ENCODE assay signal across 22 cellular contexts in genomic region chr19:6543866-6544347, GRCh38. TPM values are rescaled to one million over a fixed set of nuclear protein-coding genes. Genes with fewer than 3 reads are reported as not detected.
A peak's percentile ranks its signal among the peaks of the same experiment; 100 is the strongest.
DNase-seq lines count a peak whose midpoint lies in the region; ATAC-seq, FAIRE-seq and TF ChIP-seq lines count a peak whose summit lies in the region.
"Had no signal": no experiment of that assay in that cellular context is flagged by ENCODE, and none has a peak within 500 bp of the region (broad histone marks: within the 10 kb centered on the region; RNA-seq: fewer than 3 reads in every experiment).

No MANE protein-coding gene starts in this region.

- in situ Hi-C loops in HepG2 (cut with HindIII; ENCODE audit: extremely low pct_ligation_motif_present, low pct_unique_long_range_greater_than_20kb) (no loop called here), transverse colon (cut with MboI; ENCODE audit: low pct_ligation_motif_present in 1 of 4, low pct_unique_long_range_greater_than_20kb in 1 of 4, low sequenced_read_pairs in 3 of 4) (no loop called here)

- no peak for TF ChIP-seq EP300 in HepG2 (IDR thresholded peaks at IDR 0.05; ENCODE audit: low read depth in 2 of 2, low read length in 2 of 2)
- no peak for TF ChIP-seq EP300 in HepG2 (CRISPR knock-in tag; IDR thresholded peaks at IDR 0.05; ENCODE audit: borderline replicate concordance)
- TF ChIP-seq EP300 in transverse colon (IDR thresholded peaks at IDR 0.05; ENCODE audit: low read depth), result no peak

- peak overlapping the region in 1 of 5 donors; percentile 35 for H3K4me3 Mint-ChIP-seq in immature natural killer cell
- peak overlapping the region; percentile 53 to 66 for H3K4me3 Mint-ChIP-seq in stimulated activated naive CD8-positive, alpha-beta T cell treated with anti-CD3 and anti-CD28 coated beads, Interleukin-15, amount 100 ng/mL, for 72 hours
- H3K4me3 Mint-ChIP-seq: CD4-positive, alpha-beta memory T cell; HFFc6 had no signal

- no peak overlapping the region for H3K9ac ChIP-seq in HepG2 (ENCODE audit: insufficient read depth, low read depth, low read length)

- H3K4me3 ChIP-seq in HepG2 (replicated peaks in 1 of 3; ENCODE audit: insufficient read depth in 1 of 3, low read depth in 2 of 3, low read length in 3 of 3) (no peak overlapping the region), right lobe of liver (no peak overlapping the region), transverse colon (no peak overlapping the region)

- 48% methylated on average over 9 of the region's 11 CpGs for WGBS in HepG2 (ENCODE audit: low lambda C conversion rate)
- WGBS in right lobe of liver (ENCODE audit: insufficient coverage, low coverage, low lambda C conversion rate, missing lambda C conversion rate), result 66% methylated on average over 10 of the region's 11 CpGs
- WGBS in transverse colon (ENCODE audit: low coverage in 1 of 2), 2 donors, result 78% methylated on average over 11 of the region's 11 CpGs; no CpG with 5 or more reads in 1 of the 2 donors

- intact Hi-C loops in HepG2 (cut with micrococcal nuclease; ENCODE audit: unreplicated experiment), result no loop called here
- intact Hi-C loops in right lobe of liver (cut with DNase I), result no loop called here
- intact Hi-C loops in transverse colon (cut with DNase I; ENCODE audit: low total_unique reads), result no loop called here

- TF ChIP-seq POLR2A in HepG2 (IDR thresholded peaks at IDR 0.05; ENCODE audit: insufficient read depth in 1 of 2, low read depth in 2 of 2, low read length in 2 of 2) (no peak), right lobe of liver (IDR thresholded peaks at IDR 0.05) (no peak), transverse colon (IDR thresholded peaks at IDR 0.05) (no peak)

- H3K9me3 Mint-ChIP-seq in immature natural killer cell, result no peaks in the 10 kb centered on the region
- H3K9me3 Mint-ChIP-seq in stimulated activated naive CD8-positive, alpha-beta T cell treated with anti-CD3 and anti-CD28 coated beads, Interleukin-15, amount 100 ng/mL, for 72 hours, result no peaks in the 10 kb centered on the region
- H3K9me3 Mint-ChIP-seq: HFFc6 had no signal

- ATAC-seq in HepG2 (no peak), right lobe of liver (no peak), HG03159 (IDR thresholded peaks at IDR 0.05; ENCODE audit: unreplicated experiment) (no peak), HG03039 (IDR thresholded peaks at IDR 0.05; ENCODE audit: unreplicated experiment) (no peak)
- peak; percentile 83 for ATAC-seq in stimulated activated naive CD8-positive, alpha-beta T cell treated with anti-CD3 and anti-CD28 coated beads, Interleukin-15, amount 100 ng/mL, for 72 hours
- ATAC-seq: SK-N-SH treated with all-trans-retinoic acid at 6 μM for 48 hours had no signal

- POLR2A ChIA-PET in HepG2 (lab: Yijun Ruan, JAX), result no interaction called here

- BruUV-seq in HepG2 (replicated peaks; lab: Mats Ljungman, UMichigan), result no TSS peak

- H3K27ac ChIP-seq in HepG2 (ENCODE audit: extremely low read length, insufficient read depth, low read length) (no peak overlapping the region), right lobe of liver (no peak overlapping the region), transverse colon (no peak overlapping the region)

- no peak overlapping the region for H2AFZ ChIP-seq in HepG2 (ENCODE audit: low read length)

- no peak for DNase-seq in HepG2 (ENCODE audit: low spot score)
- no peak for DNase-seq in right lobe of liver
- peak; percentile 45 for DNase-seq in GM20000 (ENCODE audit: low spot score)
- peak in 2 of 3 donors; percentile 31 to 35 for DNase-seq in immature natural killer cell
- DNase-seq in stimulated activated naive CD8-positive, alpha-beta T cell treated with anti-CD3 and anti-CD28 coated beads, Interleukin-15, amount 100 ng/mL, for 72 hours, result peak in 1 of 2 donors; percentile 59
- no peak for DNase-seq in transverse colon
- DNase-seq: ACHN, BE2C, DND-41, GF-D8, HFFc6, MM.1S, NCI-H1105, NCI-H187 treated with DMSO at 0.1 percent for 48 hours, NCI-H510A, SHP77 had no signal

- H4K20me1 ChIP-seq in HepG2 (ENCODE audit: insufficient read depth, low read length), result no peaks in the 10 kb centered on the region

- peaks cover 2 to 10% (median 6%) of the 10 kb centered on the region in 3 donors for H3K27me3 Mint-ChIP-seq in immature natural killer cell (ENCODE audit: low read depth in 3 of 3)
- peaks cover 13% of the 10 kb centered on the region for H3K27me3 Mint-ChIP-seq in stimulated activated naive CD8-positive, alpha-beta T cell treated with anti-CD3 and anti-CD28 coated beads, Interleukin-15, amount 100 ng/mL, for 72 hours

- CTCF ChIA-PET in HepG2 (lab: Yijun Ruan, JAX; ENCODE audit: low intra/inter-chr PET ratio, low total read pairs), result no interaction called here

- H3K79me2 ChIP-seq in HepG2 (ENCODE audit: insufficient read depth, low read length), result no peaks in the 10 kb centered on the region

- H3K36me3 Mint-ChIP-seq in immature natural killer cell, result peaks cover 0 to 5% (median 0%) of the 10 kb centered on the region in 3 donors
- H3K36me3 Mint-ChIP-seq: CD4-positive, alpha-beta memory T cell had no signal

- H3K4me1 Mint-ChIP-seq in immature natural killer cell, result peaks cover 13 to 20% of the 10 kb centered on the region in 2 donors
- H3K4me1 Mint-ChIP-seq in stimulated activated naive CD8-positive, alpha-beta T cell treated with anti-CD3 and anti-CD28 coated beads, Interleukin-15, amount 100 ng/mL, for 72 hours, result peaks cover 29% of the 10 kb centered on the region

- peak overlapping the region in 4 of 6 donors; percentile 43 to 80 (median 58) for H3K27ac Mint-ChIP-seq in immature natural killer cell
- peak overlapping the region in 1 of 2 donors; percentile 3 for H3K27ac Mint-ChIP-seq in stimulated activated naive CD8-positive, alpha-beta T cell treated with anti-CD3 and anti-CD28 coated beads, Interleukin-15, amount 100 ng/mL, for 72 hours
- H3K27ac Mint-ChIP-seq: HFFc6 had no signal

- H3K4me2 ChIP-seq in HepG2 (ENCODE audit: low read depth, low read length), result no peak overlapping the region

- H3K4me1 ChIP-seq in HepG2 (ENCODE audit: insufficient read depth, low read length), result peaks cover 10% of the 10 kb centered on the region; the same call in 1 of the 2 replicates
- no peaks in the 10 kb centered on the region for H3K4me1 ChIP-seq in right lobe of liver
- peaks cover 0 to 4% (median 0%) of the 10 kb centered on the region in 4 donors for H3K4me1 ChIP-seq in transverse colon
- H3K4me1 ChIP-seq: BE2C had no signal

- H3K9me3 ChIP-seq in HepG2 (ENCODE audit: low read length) (no peaks in the 10 kb centered on the region), right lobe of liver (no peaks in the 10 kb centered on the region), transverse colon (no peaks in the 10 kb centered on the region)
- H3K9me3 ChIP-seq: BE2C had no signal

- H3K36me3 ChIP-seq in HepG2 (replicated peaks in 1 of 2; ENCODE audit: control insufficient read depth in 1 of 2, insufficient read depth in 2 of 2, low read length in 2 of 2) (no peaks in the 10 kb centered on the region), right lobe of liver (no peaks in the 10 kb centered on the region), transverse colon (no peaks in the 10 kb centered on the region)
- H3K36me3 ChIP-seq: BE2C had no signal

- TF ChIP-seq RAD21 in HepG2 (CRISPR knock-in tag; IDR thresholded peaks at IDR 0.05), result no peak

- no peak for FAIRE-seq in HepG2 (lab: Jason Lieb, UNC)
- FAIRE-seq: D721Med, RCC 7860 had no signal

- no peaks in the 10 kb centered on the region for H3K27me3 ChIP-seq in HepG2 (ENCODE audit: control insufficient read depth in 1 of 2, insufficient read depth in 2 of 2, low read length in 2 of 2)
- no peaks in the 10 kb centered on the region for H3K27me3 ChIP-seq in right lobe of liver
- no peaks in the 10 kb centered on the region for H3K27me3 ChIP-seq in transverse colon
- H3K27me3 ChIP-seq: BE2C had no signal

- no peak for TF ChIP-seq CTCF in HepG2 (CRISPR knock-in tag; IDR thresholded peaks at IDR 0.05)
- TF ChIP-seq CTCF in right lobe of liver (IDR thresholded peaks at IDR 0.05), result no peak
- no peak for TF ChIP-seq CTCF in GM20000 (IDR thresholded peaks at IDR 0.05; ENCODE audit: extremely low read depth, missing control alignments)
- TF ChIP-seq CTCF in transverse colon (IDR thresholded peaks at IDR 0.05), result no peak

RNA-seq across cellular contexts. Expression of gene TNFSF9, which starts 13.1 kb away (rescaled TPM):
- total RNA-seq in HepG2 (2016; rRNA removed; fragmentation: Illumina TruSeq; extraction: Trizol) (0.20 and 1.0 TPM in 2 replicates), right lobe of liver (1 to 10 TPM in 1 of 6 experiments, under 1 TPM in 2, not detected in 3; 0.27 to 1.6 (median 0.55) TPM), transverse colon (1 to 10 TPM in 1 of 4 donors, under 1 TPM in 1, not detected in 2; 0.95 to 2.7 TPM)
- total RNA-seq in HepG2 (2016; cell fraction: cytosol; rRNA removed; fragmentation: Illumina TruSeq; extraction: Trizol; ENCODE audit: low read depth), result 0.26 and 0.30 TPM in 2 replicates
- 0.25 and 0.84 TPM in 2 replicates for total RNA-seq in HepG2 (2016; cell fraction: insoluble cytoplasmic fraction; rRNA removed; fragmentation: Illumina TruSeq; extraction: Trizol)
- total RNA-seq in HepG2 (2016; cell fraction: membrane; rRNA removed; fragmentation: Illumina TruSeq; extraction: Trizol), result 0.49 and 0.62 TPM in 2 replicates
- 0.78 and 0.90 TPM in 2 replicates for total RNA-seq in HepG2 (2016; cell fraction: nucleus; rRNA removed; fragmentation: Illumina TruSeq; extraction: Trizol)
- polyA plus RNA-seq in HepG2 (2011; rRNA removed) (1.5 and 1.8 TPM in 2 replicates), immature natural killer cell (10 to 100 TPM in 1 of 3 donors, 1 to 10 TPM in 2; 1.3 to 16.0 (median 5.9) TPM)
- polyA plus RNA-seq in HepG2 (2011; cell fraction: cytosol; rRNA removed), result 1.0 and 1.7 TPM in 2 replicates
- polyA plus RNA-seq in HepG2 (2011; cell fraction: nucleus; rRNA removed), result 1.2 and 1.4 TPM in 2 replicates
- 1.5 and 2.6 TPM in 2 replicates for polyA plus RNA-seq in HepG2 (2012)
- 0.10 and 0.31 TPM in 2 replicates for polyA plus RNA-seq in HepG2 (2016; cell fraction: cytosol; fragmentation: Illumina TruSeq; extraction: Trizol; ENCODE audit: low read depth)
- 0.24 and 0.45 TPM in 2 replicates for polyA plus RNA-seq in HepG2 (2016; cell fraction: insoluble cytoplasmic fraction; fragmentation: Illumina TruSeq; extraction: Trizol; ENCODE audit: low read depth)
- polyA plus RNA-seq in HepG2 (2016; cell fraction: membrane; fragmentation: Illumina TruSeq; extraction: Trizol; ENCODE audit: low read depth), result 0.22 and 0.38 TPM in 2 replicates
- 1.9 and 2.1 TPM in 2 replicates for polyA plus RNA-seq in HepG2 (2016; cell fraction: nucleus; fragmentation: Illumina TruSeq; extraction: Trizol; ENCODE audit: insufficient read depth, low read depth)
- 1.4 and 15.3 TPM in 2 replicates for polyA minus RNA-seq in HepG2 (2011; rRNA and poly(A)+ RNA removed; ENCODE audit: low replicate concordance)
- polyA minus RNA-seq in HepG2 (2011; cell fraction: cytosol; rRNA and poly(A)+ RNA removed), result 0.40 and 1.7 TPM in 2 replicates
- polyA minus RNA-seq in HepG2 (2011; cell fraction: nucleus; rRNA and poly(A)+ RNA removed), result 1.2 and 1.5 TPM in 2 replicates

RNA-seq across cellular contexts. Expression of gene TUBB4A, which starts 41.8 kb away (rescaled TPM):
- total RNA-seq in HepG2 (2016; rRNA removed; fragmentation: Illumina TruSeq; extraction: Trizol) (not detected in 2 replicates), right lobe of liver (10 to 100 TPM in 2 of 6 experiments, 1 to 10 TPM in 1, under 1 TPM in 3; 0.24 to 19.2 (median 1.4) TPM), transverse colon (1 to 10 TPM in 2 of 4 donors, under 1 TPM in 1, not detected in 1; 0.60 to 1.3 (median 1.1) TPM)
- not detected in 2 replicates for total RNA-seq in HepG2 (2016; cell fraction: cytosol; rRNA removed; fragmentation: Illumina TruSeq; extraction: Trizol; ENCODE audit: low read depth)
- total RNA-seq in HepG2 (2016; cell fraction: insoluble cytoplasmic fraction; rRNA removed; fragmentation: Illumina TruSeq; extraction: Trizol), result not detected in 2 replicates
- total RNA-seq in HepG2 (2016; cell fraction: membrane; rRNA removed; fragmentation: Illumina TruSeq; extraction: Trizol), result not detected in 2 replicates
- not detected in 2 replicates for total RNA-seq in HepG2 (2016; cell fraction: nucleus; rRNA removed; fragmentation: Illumina TruSeq; extraction: Trizol)
- polyA plus RNA-seq in HepG2 (2011; rRNA removed) (0.21 TPM in 1 of 2 replicates, not detected in the other), immature natural killer cell (1 to 10 TPM in 2 of 3 donors, under 1 TPM in 1; 0.86 to 3.0 (median 1.3) TPM)
- 0.18 TPM in 1 of 2 replicates, not detected in the other for polyA plus RNA-seq in HepG2 (2011; cell fraction: cytosol; rRNA removed)
- 0.12 TPM in 1 of 2 replicates, not detected in the other for polyA plus RNA-seq in HepG2 (2011; cell fraction: nucleus; rRNA removed)
- 0.16 and 0.45 TPM in 2 replicates for polyA plus RNA-seq in HepG2 (2012)
- not detected in 2 replicates for polyA plus RNA-seq in HepG2 (2016; cell fraction: cytosol; fragmentation: Illumina TruSeq; extraction: Trizol; ENCODE audit: low read depth)
- not detected in 2 replicates for polyA plus RNA-seq in HepG2 (2016; cell fraction: insoluble cytoplasmic fraction; fragmentation: Illumina TruSeq; extraction: Trizol; ENCODE audit: low read depth)
- polyA plus RNA-seq in HepG2 (2016; cell fraction: membrane; fragmentation: Illumina TruSeq; extraction: Trizol; ENCODE audit: low read depth), result 0.09 TPM in 1 of 2 replicates, not detected in the other
- polyA plus RNA-seq in HepG2 (2016; cell fraction: nucleus; fragmentation: Illumina TruSeq; extraction: Trizol; ENCODE audit: insufficient read depth, low read depth), result not detected in 2 replicates
- 1.1 TPM in 1 of 2 replicates, not detected in the other for polyA minus RNA-seq in HepG2 (2011; rRNA and poly(A)+ RNA removed; ENCODE audit: low replicate concordance)
- not detected in 2 replicates for polyA minus RNA-seq in HepG2 (2011; cell fraction: cytosol; rRNA and poly(A)+ RNA removed)
- polyA minus RNA-seq in HepG2 (2011; cell fraction: nucleus; rRNA and poly(A)+ RNA removed), result 0.26 TPM in 1 of 2 replicates, not detected in the other
- total RNA-seq: HFFc6 had no signal

RNA-seq across cellular contexts. Expression of gene CD70, which starts 47.0 kb away (rescaled TPM):
- total RNA-seq in HepG2 (2016; rRNA removed; fragmentation: Illumina TruSeq; extraction: Trizol), result not detected in 2 replicates
- not detected in 2 replicates for total RNA-seq in HepG2 (2016; cell fraction: cytosol; rRNA removed; fragmentation: Illumina TruSeq; extraction: Trizol; ENCODE audit: low read depth)
- total RNA-seq in HepG2 (2016; cell fraction: insoluble cytoplasmic fraction; rRNA removed; fragmentation: Illumina TruSeq; extraction: Trizol), result not detected in 2 replicates
- total RNA-seq in HepG2 (2016; cell fraction: membrane; rRNA removed; fragmentation: Illumina TruSeq; extraction: Trizol), result not detected in 2 replicates
- total RNA-seq in HepG2 (2016; cell fraction: nucleus; rRNA removed; fragmentation: Illumina TruSeq; extraction: Trizol), result not detected in 2 replicates
- 0.13 and 0.51 TPM in 2 replicates for polyA plus RNA-seq in HepG2 (2011; rRNA removed)
- polyA plus RNA-seq in HepG2 (2011; cell fraction: cytosol; rRNA removed), result 0.40 and 0.45 TPM in 2 replicates
- polyA plus RNA-seq in HepG2 (2011; cell fraction: nucleus; rRNA removed), result 0.80 TPM in 2 replicates
- 0.37 TPM in 1 of 2 replicates, not detected in the other for polyA plus RNA-seq in HepG2 (2012)
- not detected in 2 replicates for polyA plus RNA-seq in HepG2 (2016; cell fraction: cytosol; fragmentation: Illumina TruSeq; extraction: Trizol; ENCODE audit: low read depth)
- not detected in 2 replicates for polyA plus RNA-seq in HepG2 (2016; cell fraction: insoluble cytoplasmic fraction; fragmentation: Illumina TruSeq; extraction: Trizol; ENCODE audit: low read depth)
- polyA plus RNA-seq in HepG2 (2016; cell fraction: membrane; fragmentation: Illumina TruSeq; extraction: Trizol; ENCODE audit: low read depth), result not detected in 2 replicates
- polyA plus RNA-seq in HepG2 (2016; cell fraction: nucleus; fragmentation: Illumina TruSeq; extraction: Trizol; ENCODE audit: insufficient read depth, low read depth), result not detected in 2 replicates
- 0.22 and 1.2 TPM in 2 replicates for polyA minus RNA-seq in HepG2 (2011; rRNA and poly(A)+ RNA removed; ENCODE audit: low replicate concordance)
- polyA minus RNA-seq in HepG2 (2011; cell fraction: cytosol; rRNA and poly(A)+ RNA removed), result not detected in 2 replicates
- polyA minus RNA-seq in HepG2 (2011; cell fraction: nucleus; rRNA and poly(A)+ RNA removed), result not detected in 2 replicates
- total RNA-seq in right lobe of liver, result not detected
- polyA plus RNA-seq in immature natural killer cell, result under 1 TPM in 2 of 3 donors, not detected in 1; 0.39 to 0.76 TPM
- not detected for total RNA-seq in transverse colon
- total RNA-seq: HFFc6 had no signal

Comparison
In these comparisons a context has a peak if more than half of its experiments do, and no peak if none do; other contexts are left out.
1. DNase-seq: peak in GM20000 (single experiment) and immature natural killer cell (2 of 3); none in HepG2 (single experiment), right lobe of liver (0 of 3) and transverse colon (single experiment).